ENCODE assay signal across 19 cellular contexts in genomic region chr5:90934091-90934719, GRCh38.
DNase-seq lines count a peak whose midpoint lies in the region; ATAC-seq and TF ChIP-seq lines count a peak whose summit lies in the region.
"Had no signal": no experiment of that assay in that cellular context is flagged by ENCODE, and none has a peak within 500 bp of the region (broad histone marks: within the 10 kb centered on the region; RNA-seq: fewer than 3 reads in every experiment).

No MANE protein-coding gene starts in this region.

- no peaks in the 10 kb centered on the region for H3K79me1 ChIP-seq in IMR-90 (ENCODE audit: low read depth in 1 of 2, low read length in 2 of 2)

- H4K5ac ChIP-seq in IMR-90 (ENCODE audit: low read depth, low read length) = peak overlapping the region; percentile 48; the same call in 1 of the 2 replicates

- POLR2A ChIA-PET in IMR-90 (lab: Charles Lee; ENCODE audit: unreplicated experiment) = no interaction called here
- POLR2A ChIA-PET in WTC11 (lab: Charles Lee) = no interaction called here

- TF ChIP-seq CTCF in IMR-90 (conservative IDR thresholded peaks at IDR 0.05; ENCODE audit: low read depth, low read length) (no peak), WTC11 (IDR thresholded peaks at IDR 0.05) (no peak), mesothelial cell of epicardium (IDR thresholded peaks at IDR 0.05; ENCODE audit: unreplicated experiment) (no peak), thyroid gland (IDR thresholded peaks at IDR 0.05) (no peak), GM13977 (IDR thresholded peaks at IDR 0.05; ENCODE audit: extremely low read depth, insufficient read depth, missing control alignments) (no peak)

- H4K20me1 ChIP-seq in IMR-90 (ENCODE audit: insufficient read depth, low read length) = no peaks in the 10 kb centered on the region

- DNase-seq in IMR-90 = no peak
- DNase-seq in WTC11 (ENCODE audit: low spot score) = no peak
- no peak for DNase-seq in mesothelial cell of epicardium (ENCODE audit: low spot score in 2 of 2, unreplicated experiment in 2 of 2)
- DNase-seq in thyroid gland = no peak
- no peak for DNase-seq in RKO (ENCODE audit: low spot score)
- no peak for DNase-seq in NCI-H345 (lab: John Stamatoyannopoulos, UW)
- no peak for DNase-seq in GM13977 (ENCODE audit: low spot score)
- DNase-seq: CD4-positive, alpha-beta memory T cell; DMS79 treated with DMSO at 0.1 percent for 48 hours; GOT3; KG1; NCI-H1436; NCI-H2029 treated with DMSO at 0.1 percent for 48 hours; NCI-H2171 treated with DMSO at 0.1 percent for 48 hours; NCI-H510A; NCI-H774; PC-3 had no signal

- dilution Hi-C loops in IMR-90 (cut with HindIII; ENCODE audit: low sequenced_read_pairs, unreplicated experiment) = no loop called here

- H3K27ac Mint-ChIP-seq in WTC11 (peak overlapping the region; percentile 29), mesothelial cell of epicardium (peak overlapping the region; percentile 60)
- H3K27ac Mint-ChIP-seq: B cell; CD4-positive, alpha-beta memory T cell had no signal

- H3K27me3 ChIP-seq in IMR-90 (ENCODE audit: control insufficient read depth, insufficient read depth, low read length) = no peaks in the 10 kb centered on the region
- no peaks in the 10 kb centered on the region for H3K27me3 ChIP-seq in thyroid gland

- H2AFZ ChIP-seq in IMR-90 (replicated peaks; ENCODE audit: low read length, poor library complexity) = no peak overlapping the region

- no peak overlapping the region for H3K14ac ChIP-seq in IMR-90 (replicated peaks; ENCODE audit: low read depth, low read length)

- H3K9me3 Mint-ChIP-seq in WTC11 (peaks cover 14% of the 10 kb centered on the region; the same call in 1 of the 2 replicates), mesothelial cell of epicardium (no peaks in the 10 kb centered on the region)
- H3K9me3 Mint-ChIP-seq: CD4-positive, alpha-beta memory T cell had no signal

- CTCF ChIA-PET in IMR-90 (lab: Yijun Ruan, JAX) (interaction anchor here (1.4 kb wide), 1 partner anchor 10 kb away, joined by 3 read pairs; no protein-coding TSS in a partner anchor), WTC11 (lab: Charles Lee) (no interaction called here)

- H2BK15ac ChIP-seq in IMR-90 (ENCODE audit: low read depth, low read length) = peak overlapping the region; percentile 59; the same call in 1 of the 3 replicates

- H3K9me1 ChIP-seq in IMR-90 (ENCODE audit: insufficient read depth, low read length) = no peaks in the 10 kb centered on the region

- no peak overlapping the region for H4K91ac ChIP-seq in IMR-90 (ENCODE audit: insufficient read depth, low read depth, low read length)

- no peak overlapping the region for H2AK9ac ChIP-seq in IMR-90 (replicated peaks; ENCODE audit: low read depth, low read length, poor library complexity)

- no peaks in the 10 kb centered on the region for H3K27me3 Mint-ChIP-seq in WTC11 (ENCODE audit: low read depth)
- no peaks in the 10 kb centered on the region for H3K27me3 Mint-ChIP-seq in mesothelial cell of epicardium (ENCODE audit: low read depth)

- H3K9me3 ChIP-seq in IMR-90 (ENCODE audit: control insufficient read depth, insufficient read depth, low read length) (no peaks in the 10 kb centered on the region), thyroid gland (no peaks in the 10 kb centered on the region)

- H3K4ac ChIP-seq in IMR-90 (ENCODE audit: low read depth, low read length) = no peak overlapping the region

- H2BK20ac ChIP-seq in IMR-90 (ENCODE audit: low read depth, low read length) = no peak overlapping the region

- no TSS peak for BruUV-seq in IMR-90 (replicated peaks; lab: Mats Ljungman, UMichigan)

- H3K23ac ChIP-seq in IMR-90 (ENCODE audit: low read depth, low read length) = no peak overlapping the region

- peaks cover 2% of the 10 kb centered on the region; the same call in 1 of the 2 replicates for H3K4me1 ChIP-seq in IMR-90 (ENCODE audit: control insufficient read depth, insufficient read depth, low read length)
- peaks cover 29 to 52% of the 10 kb centered on the region in 2 donors for H3K4me1 ChIP-seq in thyroid gland

- peak overlapping the region in 1 of 2 experiments; percentile 47; a peak in 1 of 4 replicates for H4K8ac ChIP-seq in IMR-90 (ENCODE audit: low read depth in 2 of 2, low read length in 2 of 2)

- H3K9ac ChIP-seq in IMR-90 (ENCODE audit: low read depth, low read length) = no peak overlapping the region

- H3K4me1 Mint-ChIP-seq in WTC11 (peaks cover 39% of the 10 kb centered on the region), mesothelial cell of epicardium (peaks cover 38% of the 10 kb centered on the region)
- H3K4me1 Mint-ChIP-seq: B cell had no signal

- H3K36me3 Mint-ChIP-seq in WTC11 (peaks cover 11% of the 10 kb centered on the region), mesothelial cell of epicardium (peaks cover 2% of the 10 kb centered on the region)
- H3K36me3 Mint-ChIP-seq: CD4-positive, alpha-beta memory T cell had no signal

- H3K4me2 ChIP-seq in IMR-90 (ENCODE audit: low read depth, low read length) = no peak overlapping the region

- in situ Hi-C loops in IMR-90 (cut with MboI; ENCODE audit: low sequenced_read_pairs) (loop anchor here (5.0 to 10.0 kb wide), 2 partner anchors 171 to 463 kb away; no protein-coding TSS in a partner anchor), GM13977 (cut with MboI; ENCODE audit: low pct_unique_long_range_greater_than_20kb, low sequenced_read_pairs, unreplicated experiment) (no loop called here)

- H3K4me3 Mint-ChIP-seq in WTC11 (no peak overlapping the region), mesothelial cell of epicardium (no peak overlapping the region)
- H3K4me3 Mint-ChIP-seq: B cell; CD4-positive, alpha-beta memory T cell had no signal

- H3K4me3 ChIP-seq in IMR-90 (ENCODE audit: insufficient read depth, low read depth, low read length) (no peak overlapping the region), thyroid gland (replicated peaks in 1 of 3) (no peak overlapping the region)
- H3K4me3 ChIP-seq: GM12878 had no signal

- TF ChIP-seq POLR2A in IMR-90 (IDR thresholded peaks at IDR 0.05; ENCODE audit: low read depth, low read length) (no peak), thyroid gland (IDR thresholded peaks at IDR 0.05) (no peak)

- no peak overlapping the region; the same call in 1 of the 2 replicates for H2AK5ac ChIP-seq in IMR-90 (ENCODE audit: low read depth, low read length)

- H3K36me3 ChIP-seq in IMR-90 (ENCODE audit: control insufficient read depth, insufficient read depth, low read length) (no peaks in the 10 kb centered on the region), thyroid gland (no peaks in the 10 kb centered on the region)

- H2BK120ac ChIP-seq in IMR-90 (ENCODE audit: low read depth, low read length) = no peak overlapping the region

- ATAC-seq in IMR-90 (ENCODE audit: low read depth) = no peak
- ATAC-seq in WTC11 = no peak
- ATAC-seq: GM12878, PC-3 had no signal

- H3K27ac ChIP-seq in IMR-90 (ENCODE audit: insufficient read depth, low read length) (no peak overlapping the region), thyroid gland (peak overlapping the region; percentile 56 to 87 (median 77))

- no peak overlapping the region for H2BK5ac ChIP-seq in IMR-90 (ENCODE audit: low read depth, low read length, poor library complexity, severe bottlenecking)

- H3K18ac ChIP-seq in IMR-90 (ENCODE audit: low read depth, low read length) = peak overlapping the region; percentile 43; the same call in 1 of the 2 replicates

- WGBS in IMR-90 (ENCODE audit: extremely low coverage in 2 of 2, insufficient read length in 1 of 2), 2 experiments = 40% methylated on average over 1 of the region's 5 CpGs; no CpG with 5 or more reads in 1 of the 2 experiments
- 85 to 87% methylated on average over 5 of the region's 5 CpGs for WGBS in thyroid gland, 2 donors

- no peak overlapping the region for H3K56ac ChIP-seq in IMR-90 (ENCODE audit: extremely low read depth, insufficient read depth, low read length)

- intact Hi-C loops in IMR-90 (cut with micrococcal nuclease) = loop anchor here (10.0 kb wide), 1 partner anchor 351 kb away; no protein-coding TSS in a partner anchor
- intact Hi-C loops in thyroid gland (cut with DNase I) = loop anchor here (10.0 kb wide), 1 partner anchor 161 kb away; no protein-coding TSS in a partner anchor

- TF ChIP-seq RAD21 in IMR-90 (IDR thresholded peaks at IDR 0.05; ENCODE audit: low read length) = no peak

TF ChIP-seq in IMR-90, 13 proteins besides CTCF, POLR2A, EP300 and RAD21:
- TF ChIP-seq CEBPB (IDR thresholded peaks at IDR 0.05; ENCODE audit: low read depth, low read length) = no peak
- no peak for TF ChIP-seq FOS (IDR thresholded peaks at IDR 0.05; ENCODE audit: low read depth, low read length)
- no peak for TF ChIP-seq ELK1 (IDR thresholded peaks at IDR 0.05; ENCODE audit: borderline replicate concordance, low read depth, low read length)

TF ChIP-seq in WTC11, 78 proteins besides CTCF, POLR2A, EP300 and RAD21 (continues in another document):
- no peak for TF ChIP-seq JAZF1 (CRISPR knock-in tag; IDR thresholded peaks at IDR 0.05)
- TF ChIP-seq GTF2I (CRISPR knock-in tag; conservative IDR thresholded peaks at IDR 0.05) = no peak
- TF ChIP-seq, protein P1, sequence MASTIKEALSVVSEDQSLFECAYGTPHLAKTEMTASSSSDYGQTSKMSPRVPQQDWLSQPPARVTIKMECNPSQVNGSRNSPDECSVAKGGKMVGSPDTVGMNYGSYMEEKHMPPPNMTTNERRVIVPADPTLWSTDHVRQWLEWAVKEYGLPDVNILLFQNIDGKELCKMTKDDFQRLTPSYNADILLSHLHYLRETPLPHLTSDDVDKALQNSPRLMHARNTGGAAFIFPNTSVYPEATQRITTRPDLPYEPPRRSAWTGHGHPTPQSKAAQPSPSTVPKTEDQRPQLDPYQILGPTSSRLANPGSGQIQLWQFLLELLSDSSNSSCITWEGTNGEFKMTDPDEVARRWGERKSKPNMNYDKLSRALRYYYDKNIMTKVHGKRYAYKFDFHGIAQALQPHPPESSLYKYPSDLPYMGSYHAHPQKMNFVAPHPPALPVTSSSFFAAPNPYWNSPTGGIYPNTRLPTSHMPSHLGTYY (CRISPR knock-in tag; IDR thresholded peaks at IDR 0.05) = no peak
- no peak for TF ChIP-seq RORB (CRISPR knock-in tag; IDR thresholded peaks at IDR 0.05)
- TF ChIP-seq, protein P2, sequence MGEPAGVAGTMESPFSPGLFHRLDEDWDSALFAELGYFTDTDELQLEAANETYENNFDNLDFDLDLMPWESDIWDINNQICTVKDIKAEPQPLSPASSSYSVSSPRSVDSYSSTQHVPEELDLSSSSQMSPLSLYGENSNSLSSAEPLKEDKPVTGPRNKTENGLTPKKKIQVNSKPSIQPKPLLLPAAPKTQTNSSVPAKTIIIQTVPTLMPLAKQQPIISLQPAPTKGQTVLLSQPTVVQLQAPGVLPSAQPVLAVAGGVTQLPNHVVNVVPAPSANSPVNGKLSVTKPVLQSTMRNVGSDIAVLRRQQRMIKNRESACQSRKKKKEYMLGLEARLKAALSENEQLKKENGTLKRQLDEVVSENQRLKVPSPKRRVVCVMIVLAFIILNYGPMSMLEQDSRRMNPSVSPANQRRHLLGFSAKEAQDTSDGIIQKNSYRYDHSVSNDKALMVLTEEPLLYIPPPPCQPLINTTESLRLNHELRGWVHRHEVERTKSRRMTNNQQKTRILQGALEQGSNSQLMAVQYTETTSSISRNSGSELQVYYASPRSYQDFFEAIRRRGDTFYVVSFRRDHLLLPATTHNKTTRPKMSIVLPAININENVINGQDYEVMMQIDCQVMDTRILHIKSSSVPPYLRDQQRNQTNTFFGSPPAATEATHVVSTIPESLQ (CRISPR knock-in tag; IDR thresholded peaks at IDR 0.05) = no peak
- TF ChIP-seq ZNF121 (CRISPR knock-in tag; IDR thresholded peaks at IDR 0.05) = no peak
